11 cellular contexts compared by ENCODE assay signal in genomic region chr13:98976338-98976737, GRCh38. TPM values are rescaled to one million over a fixed set of nuclear protein-coding genes. Genes with fewer than 3 reads are reported as not detected.
DNase-seq lines count a peak whose midpoint lies in the region; ATAC-seq and TF ChIP-seq lines count a peak whose summit lies in the region.
"Had no signal": no experiment of that assay in that cellular context is flagged by ENCODE, and none has a peak within 500 bp of the region (broad histone marks: within the 10 kb centered on the region; RNA-seq: fewer than 3 reads in every experiment).

No MANE protein-coding gene starts in this region.

- H3K27me3 Mint-ChIP-seq in glutamatergic neuron (ENCODE audit: unreplicated experiment): no peaks in the 10 kb centered on the region
- H3K27me3 Mint-ChIP-seq: B cell had no signal

- H3K9me3 Mint-ChIP-seq in glutamatergic neuron (ENCODE audit: unreplicated experiment): no peaks in the 10 kb centered on the region

- H3K4me1 Mint-ChIP-seq in glutamatergic neuron (ENCODE audit: low read depth, unreplicated experiment): no peaks in the 10 kb centered on the region

- H3K4me1 ChIP-seq in cardiac muscle cell (ENCODE audit: low read depth) (peaks cover 54% of the 10 kb centered on the region), mesodermal cell (ENCODE audit: control insufficient read depth, insufficient read depth, low read length, poor library complexity, severe bottlenecking) (peaks cover 52% of the 10 kb centered on the region), urinary bladder (ENCODE audit: insufficient read depth) (no peaks in the 10 kb centered on the region)

- H3K27me3 ChIP-seq in cardiac muscle cell: no peaks in the 10 kb centered on the region

- H3K27ac Mint-ChIP-seq in glutamatergic neuron (ENCODE audit: unreplicated experiment): no peak overlapping the region

- DNase-seq in cardiac muscle cell (ENCODE audit: low read depth in 1 of 2, low spot score in 1 of 2) (peak in 1 of 2 donors; percentile 59), left ventricle myocardium superior (no peak), cardiac fibroblast (ENCODE audit: low read depth in 2 of 2) (peak; percentile 51 to 84), H4 (ENCODE audit: low spot score) (no peak), glutamatergic neuron (no peak)
- DNase-seq: activated CD4-positive, alpha-beta T cell treated with anti-CD3 and anti-CD28 coated beads, Interleukin-2, amount 50 U/mL, for 1 hour; NCI-H2227 treated with DMSO at 0.1 percent for 48 hours had no signal

- intact Hi-C loops in left ventricle myocardium superior (cut with micrococcal nuclease): no loop called here

- H3K4me3 Mint-ChIP-seq in glutamatergic neuron (ENCODE audit: unreplicated experiment): no peak overlapping the region
- H3K4me3 Mint-ChIP-seq: B cell had no signal

- no peak overlapping the region for H3K4me3 ChIP-seq in cardiac muscle cell
- H3K4me3 ChIP-seq in cardiac fibroblast (replicated peaks in 1 of 2; ENCODE audit: low read depth in 2 of 2, low read length in 2 of 2): peak overlapping the region in 1 of 2 donors; percentile 60
- peak overlapping the region; percentile 38 for H3K4me3 ChIP-seq in mesodermal cell (ENCODE audit: extremely low read depth, insufficient read depth, low read length, poor library complexity, severe bottlenecking)
- peak overlapping the region; percentile 18 for H3K4me3 ChIP-seq in urinary bladder (ENCODE audit: low read depth, low read length)

- H3K36me3 Mint-ChIP-seq in glutamatergic neuron (ENCODE audit: unreplicated experiment): no peaks in the 10 kb centered on the region

- peak overlapping the region; percentile 78 for H3K27ac ChIP-seq in cardiac muscle cell
- peak overlapping the region; percentile 8 for H3K27ac ChIP-seq in mesodermal cell (ENCODE audit: low read depth, low read length, severe bottlenecking)
- H3K27ac ChIP-seq in urinary bladder (ENCODE audit: low read depth): no peak overlapping the region

- ATAC-seq in left ventricle myocardium superior: no peak
- ATAC-seq in GM19023 (IDR thresholded peaks at IDR 0.05; ENCODE audit: unreplicated experiment): no peak

- H3K9me3 ChIP-seq in cardiac muscle cell (ENCODE audit: low read depth) (no peaks in the 10 kb centered on the region), mesodermal cell (ENCODE audit: control insufficient read depth, low read length) (no peaks in the 10 kb centered on the region)

- H3K36me3 ChIP-seq in cardiac muscle cell: no peaks in the 10 kb centered on the region
- H3K36me3 ChIP-seq in mesodermal cell (ENCODE audit: control insufficient read depth, insufficient read depth, low read length): no peaks in the 10 kb centered on the region
- H3K36me3 ChIP-seq in urinary bladder (ENCODE audit: insufficient read depth): no peaks in the 10 kb centered on the region

- no peak for TF ChIP-seq CTCF in cardiac muscle cell (IDR thresholded peaks at IDR 0.05; ENCODE audit: low read depth, low read length)
- TF ChIP-seq CTCF in cardiac fibroblast (IDR thresholded peaks at IDR 0.05; ENCODE audit: low read depth, low read length): no peak
- no peak for TF ChIP-seq CTCF in glutamatergic neuron (IDR thresholded peaks at IDR 0.05; ENCODE audit: partially characterized antibody, unreplicated experiment)

RNA-seq across cellular contexts. Expression of gene DOCK9, which starts 1.5 kb away (rescaled TPM):
- total RNA-seq in cardiac muscle cell (32.8 and 61.3 TPM in 2 replicates), left ventricle myocardium superior (39.6 TPM), urinary bladder (84.4 TPM), glutamatergic neuron (ENCODE audit: unreplicated experiment) (4.5 TPM)
- polyA plus RNA-seq in cardiac muscle cell (33.2 and 39.1 TPM in 2 replicates), urinary bladder (63.5 TPM)
- 64.4 TPM for polyA plus RNA-seq in mesodermal cell (2013, experiment 1 of 2)
- 63.4 TPM for polyA plus RNA-seq in mesodermal cell (2013, experiment 2 of 2)
- 2.3 and 22.8 TPM in 2 replicates for total RNA-seq in H4 (2014; rRNA removed; shearing (Covaris generic))

Comparison
In these comparisons a context has a peak if more than half of its experiments do, and no peak if none do; other contexts are left out.
1. DNase-seq: peak in cardiac fibroblast (2 of 2); none in left ventricle myocardium superior (single experiment), H4 (single experiment) and glutamatergic neuron (single experiment).